ENCODE assay signal across 8 cellular contexts in genomic region chr7:38354279-38354851, GRCh38.
DNase-seq lines count a peak whose midpoint lies in the region; ATAC-seq and TF ChIP-seq lines count a peak whose summit lies in the region.
"Not testable (repeated sequence)": the region's sequence is repeated elsewhere in the genome, so short reads cannot be mapped to it uniquely, and the experiment has no call there.

No MANE protein-coding gene starts in this region.

- H3K27me3 Mint-ChIP-seq in progenitor cell of endocrine pancreas: not testable (repeated sequence)

- not testable (repeated sequence) for H3K9me3 ChIP-seq in right cardiac atrium (ENCODE audit: control insufficient read depth, low read length)

- H3K27me3 ChIP-seq in GM06990 (replicated peaks; ENCODE audit: control insufficient read depth, insufficient read depth, low read length); right cardiac atrium (ENCODE audit: control insufficient read depth, insufficient read depth): not testable (repeated sequence)

- H3K4me3 Mint-ChIP-seq in progenitor cell of endocrine pancreas (ENCODE audit: low read depth): not testable (repeated sequence)

- TF ChIP-seq CTCF in 22Rv1 (IDR thresholded peaks at IDR 0.05): peak; percentile 90
- TF ChIP-seq CTCF in GM06990 (IDR thresholded peaks at IDR 0.05; ENCODE audit: insufficient read depth, low read length, poor library complexity, severe bottlenecking): peak; percentile 41
- peak; percentile 17; the same call in 1 of the 2 replicates for TF ChIP-seq CTCF in RWPE1 (conservative IDR thresholded peaks at IDR 0.05; ENCODE audit: low read depth)
- TF ChIP-seq CTCF in progenitor cell of endocrine pancreas (IDR thresholded peaks at IDR 0.05; ENCODE audit: unreplicated experiment): peak; percentile 47

- H3K27ac Mint-ChIP-seq in progenitor cell of endocrine pancreas: not testable (repeated sequence)

- CTCF ChIA-PET in RWPE1 (lab: Yijun Ruan, JAX): not testable (repeated sequence)

- not testable (repeated sequence) for H3K4me1 ChIP-seq in right cardiac atrium (ENCODE audit: control insufficient read depth, insufficient read depth, low read length)

- H3K4me3 ChIP-seq in GM06990 (replicated peaks; ENCODE audit: low read depth, low read length); right cardiac atrium (ENCODE audit: low read length): not testable (repeated sequence)

- H3K36me3 ChIP-seq in GM06990 (ENCODE audit: control insufficient read depth, insufficient read depth, low read length): not testable (repeated sequence)

- intact Hi-C loops in right cardiac atrium (cut with DNase I): not testable (repeated sequence)

- in situ Hi-C loops in KBM-7 (cut with MboI; ENCODE audit: low pct_unique_long_range_greater_than_20kb, low sequenced_read_pairs): not testable (repeated sequence)

- 56% methylated on average over 8 of the region's 8 CpGs for WGBS in right cardiac atrium

- DNase-seq in GM06990 (ENCODE audit: extremely low read depth, insufficient read length); RWPE1 (ENCODE audit: low spot score): not testable (repeated sequence)
- DNase-seq in KBM-7: peak; percentile 82
- peak; percentile 52 for DNase-seq in activated T-cell treated with anti-CD3 and anti-CD28 coated beads for 1 hour (ENCODE audit: low read depth)
- DNase-seq in cerebellar cortex (ENCODE audit: low spot score): peak; percentile 36
- DNase-seq in right cardiac atrium: peak; percentile 63 to 80 (median 73)
- peak; percentile 42 for DNase-seq in progenitor cell of endocrine pancreas (ENCODE audit: low spot score, unreplicated experiment)

- ATAC-seq in right cardiac atrium: peak; percentile 80 to 83

- H3K27ac ChIP-seq in 22Rv1; RWPE1; right cardiac atrium (ENCODE audit: low read length): not testable (repeated sequence)

- not testable (repeated sequence) for H3K9me3 Mint-ChIP-seq in progenitor cell of endocrine pancreas (ENCODE audit: low read depth)

- not testable (repeated sequence) for H3K36me3 Mint-ChIP-seq in progenitor cell of endocrine pancreas (ENCODE audit: insufficient read depth)

- POLR2A ChIA-PET in RWPE1 (lab: Yijun Ruan, JAX; ENCODE audit: low non-redundant PET): not testable (repeated sequence)

- H3K4me1 Mint-ChIP-seq in progenitor cell of endocrine pancreas (ENCODE audit: low read depth): not testable (repeated sequence)

Comparison
In these comparisons a context has a peak if more than half of its experiments do, and no peak if none do; other contexts are left out.
1. CTCF ChIP-seq: peak in every context shown above with its lines; median percentile 90 in 22Rv1; 47 in progenitor cell of endocrine pancreas; 41 in GM06990; 17 in RWPE1.